35 cellular contexts compared by ENCODE assay signal in genomic region chr16:53309457-53309856, GRCh38.
"Had no signal": no experiment of that assay in that cellular context is flagged by ENCODE, and none has a peak within 500 bp of the region (broad histone marks: within the 10 kb centered on the region; RNA-seq: fewer than 3 reads in every experiment).

No MANE protein-coding gene starts in this region.

- H3K27ac Mint-ChIP-seq: activated CD4-positive, alpha-beta T cell treated with anti-CD3 and anti-CD28 coated beads for 36 hours; activated CD8-positive, alpha-beta T cell treated with anti-CD3 and anti-CD28 coated beads for 36 hours; activated naive CD4-positive, alpha-beta T cell treated with anti-CD3 and anti-CD28 coated beads, Interleukin-2, amount 10 ng/mL, durations not matched to agents 7 days and 5 days; activated naive CD4-positive, alpha-beta T cell treated with anti-CD3 and anti-CD28 coated beads, Interleukin-2, amount 50 U/mL, for 72 hours; activated naive CD8-positive, alpha-beta T cell treated with anti-CD3 and anti-CD28 coated beads, Interleukin-2, amount 10 ng/mL, durations not matched to agents 7 days and 5 days; T-helper 17 cell; T-helper 2 cell treated with Interferon-gamma antibody and Interleukin-4, amounts not matched to agents 5 μg/mL and 100 μg/mL, for 36 hours had no signal

- H3K4me1 Mint-ChIP-seq: activated CD4-positive, alpha-beta T cell treated with anti-CD3 and anti-CD28 coated beads for 36 hours; activated naive CD4-positive, alpha-beta T cell treated with anti-CD3 and anti-CD28 coated beads, Interleukin-2, amount 10 ng/mL, durations not matched to agents 7 days and 5 days; activated naive CD8-positive, alpha-beta T cell treated with anti-CD3 and anti-CD28 coated beads, Interleukin-2, amount 10 ng/mL, durations not matched to agents 7 days and 5 days; central memory CD8-positive, alpha-beta T cell had no signal

- H3K27me3 Mint-ChIP-seq: activated CD4-positive, alpha-beta T cell treated with anti-CD3 and anti-CD28 coated beads for 36 hours; activated CD8-positive, alpha-beta T cell treated with anti-CD3 and anti-CD28 coated beads for 36 hours; activated naive CD4-positive, alpha-beta T cell treated with anti-CD3 and anti-CD28 coated beads, Interleukin-2, amount 10 ng/mL, durations not matched to agents 7 days and 5 days; activated naive CD8-positive, alpha-beta T cell treated with anti-CD3 and anti-CD28 coated beads, Interleukin-2, amount 10 ng/mL, durations not matched to agents 7 days and 5 days; central memory CD8-positive, alpha-beta T cell; effector memory CD8-positive, alpha-beta T cell; T-helper 17 cell had no signal

- H3K4me3 ChIP-seq: esophagus muscularis mucosa, gastrocnemius medialis, heart left ventricle had no signal

- H3K4me1 ChIP-seq: esophagus muscularis mucosa, foreskin keratinocyte, heart left ventricle had no signal

- FAIRE-seq: astrocyte, bronchial epithelial cell, colon had no signal

- H3K27ac ChIP-seq: brain microvascular endothelial cell, esophagus muscularis mucosa, foreskin keratinocyte, gastrocnemius medialis, heart left ventricle had no signal

- H3K9me3 ChIP-seq: esophagus muscularis mucosa, gastrocnemius medialis, heart left ventricle had no signal

- H3K36me3 Mint-ChIP-seq: activated naive CD4-positive, alpha-beta T cell treated with anti-CD3 and anti-CD28 coated beads, Interleukin-2, amount 50 U/mL, for 72 hours had no signal

- H3K4me3 Mint-ChIP-seq: activated CD4-positive, alpha-beta T cell treated with anti-CD3 and anti-CD28 coated beads for 36 hours; activated CD8-positive, alpha-beta T cell treated with anti-CD3 and anti-CD28 coated beads for 36 hours; activated naive CD4-positive, alpha-beta T cell treated with anti-CD3 and anti-CD28 coated beads, Interleukin-2, amount 10 ng/mL, durations not matched to agents 7 days and 5 days; activated naive CD8-positive, alpha-beta T cell treated with anti-CD3 and anti-CD28 coated beads, Interleukin-2, amount 10 ng/mL, durations not matched to agents 7 days and 5 days; central memory CD8-positive, alpha-beta T cell; effector memory CD8-positive, alpha-beta T cell; T-helper 17 cell; T-helper 2 cell treated with Interferon-gamma antibody and Interleukin-4, amounts not matched to agents 5 μg/mL and 100 μg/mL, for 36 hours had no signal

- H3K27me3 ChIP-seq: brain microvascular endothelial cell, esophagus muscularis mucosa, foreskin keratinocyte, gastrocnemius medialis, heart left ventricle had no signal

- H3K9me3 Mint-ChIP-seq: activated CD8-positive, alpha-beta T cell treated with anti-CD3 and anti-CD28 coated beads for 36 hours; activated naive CD4-positive, alpha-beta T cell treated with anti-CD3 and anti-CD28 coated beads, Interleukin-2, amount 10 ng/mL, durations not matched to agents 7 days and 5 days; activated naive CD4-positive, alpha-beta T cell treated with anti-CD3 and anti-CD28 coated beads, Interleukin-2, amount 50 U/mL, for 72 hours; activated naive CD8-positive, alpha-beta T cell treated with anti-CD3 and anti-CD28 coated beads, Interleukin-2, amount 10 ng/mL, durations not matched to agents 7 days and 5 days; central memory CD8-positive, alpha-beta T cell; effector memory CD8-positive, alpha-beta T cell; T-helper 2 cell treated with Interferon-gamma antibody and Interleukin-4, amounts not matched to agents 5 μg/mL and 100 μg/mL, for 36 hours had no signal

- DNase-seq: activated CD4-positive, alpha-beta T cell treated with anti-CD3 and anti-CD28 coated beads for 36 hours; activated CD4-positive, alpha-beta T cell treated with anti-CD3 and anti-CD28 coated beads, Interleukin-2, amount 50 U/mL, for 1 hour; activated CD4-positive, alpha-beta T cell treated with anti-CD3 and anti-CD28 coated beads, Interleukin-2, amount 50 U/mL, for 48 hours; activated CD4-positive, CD25-positive, alpha-beta regulatory T cell; activated CD4-positive, CD25-positive, alpha-beta regulatory T cell treated with anti-CD3 and anti-CD28 coated beads, Interleukin-2, amount 50 U/mL, for 72 hours; activated CD8-positive, alpha-beta memory T cell treated with anti-CD3 and anti-CD28 coated beads for 24 hours; activated CD8-positive, alpha-beta T cell treated with anti-CD3 and anti-CD28 coated beads for 36 hours; activated gamma-delta T cell; activated naive CD4-positive, alpha-beta T cell; activated naive CD4-positive, alpha-beta T cell treated with anti-CD3 and anti-CD28 coated beads, Interleukin-2, amount 10 ng/mL, durations not matched to agents 7 days and 5 days; activated naive CD8-positive, alpha-beta T cell treated with anti-CD3 and anti-CD28 coated beads, Interleukin-2, amount 10 ng/mL, durations not matched to agents 7 days and 5 days; activated T-cell treated with anti-CD3 and anti-CD28 coated beads, Interleukin-2, amount 50 U/mL, for 1 hour; activated T-cell treated with anti-CD3 and anti-CD28 coated beads, Interleukin-2, amount 50 U/mL, for 48 hours; amniotic stem cell; anterior cingulate cortex; brain microvascular endothelial cell; cortex of kidney; dermis blood vessel endothelial cell; effector CD4-positive, alpha-beta T cell; effector memory CD8-positive, alpha-beta T cell; erythroblast; foreskin keratinocyte; gastrocnemius medialis; glutamatergic neuron; heart left ventricle; T-helper 1 cell; T-helper 17 cell; T1000 had no signal

- ATAC-seq: activated CD4-positive, alpha-beta T cell treated with anti-CD3 and anti-CD28 coated beads for 36 hours; activated CD8-positive, alpha-beta T cell treated with anti-CD3 and anti-CD28 coated beads for 36 hours; activated naive CD4-positive, alpha-beta T cell treated with anti-CD3 and anti-CD28 coated beads, Interleukin-2, amount 50 U/mL, for 72 hours; effector memory CD8-positive, alpha-beta T cell; foreskin keratinocyte; gastrocnemius medialis; heart left ventricle; T-helper 17 cell had no signal
